Comparison of ENCODE assay signal across 8 cellular contexts in genomic region chr16:30526137-30526822, GRCh38. TPM values are rescaled to one million over a fixed set of nuclear protein-coding genes. Genes with fewer than 3 reads are reported as not detected.
DNase-seq lines count a peak whose midpoint lies in the region; ATAC-seq and TF ChIP-seq lines count a peak whose summit lies in the region.

ZNF768 (minus strand) TSS chr16:30526566; CDS start chr16:30526413, 153 bp downstream.

- peak within 1 kb of the TSS; percentile 91 to 98 (median 95) for H3K27ac Mint-ChIP-seq in brain

- peak; percentile 30 for ATAC-seq in HG02885 (IDR thresholded peaks at IDR 0.05; ENCODE audit: poor library complexity, unreplicated experiment)
- peak; percentile 1 for ATAC-seq in sciatic nerve

- no peaks in the 10 kb centered on the region for H3K36me3 Mint-ChIP-seq in brain

- peak; percentile 51 for DNase-seq in activated gamma-delta T cell (lab: John Stamatoyannopoulos, UW)
- DNase-seq in activated gamma-delta T cell treated with Interleukin-2 at 50 U/mL for 16 hours, result no peak
- peak; percentile 51 for DNase-seq in RKO (ENCODE audit: low spot score)
- peak; percentile 76 for DNase-seq in sciatic nerve (ENCODE audit: low spot score)
- DNase-seq in COR-L47 (lab: John Stamatoyannopoulos, UW), result no peak

- TF ChIP-seq CTCF in brain (conservative IDR thresholded peaks at IDR 0.05), result no peak

- intact Hi-C loops in sciatic nerve (cut with DNase I), result no loop called here

- H3K4me1 Mint-ChIP-seq in brain, result peaks cover 37% of the 10 kb centered on the region

- peak within 1 kb of the TSS; percentile 85 to 93 (median 89) for H3K4me3 Mint-ChIP-seq in brain

- H3K4me3 ChIP-seq in iPS-18c (ENCODE audit: insufficient read depth, low read depth, low read length), result peak within 1 kb of the TSS; percentile 78

- H3K9me3 Mint-ChIP-seq in brain, result peaks cover 0 to 2% (median 0%) of the 10 kb centered on the region in 5 experiments

- H3K9me3 ChIP-seq in iPS-18c (ENCODE audit: control insufficient read depth, insufficient read depth, low read length), result no peaks in the 10 kb centered on the region

- peaks cover 4% of the 10 kb centered on the region for H3K27me3 Mint-ChIP-seq in brain

RNA-seq across cellular contexts. Expression of gene ZNF768, which starts in this region (rescaled TPM):
- 64.6 TPM for polyA plus RNA-seq in brain (ENCODE audit: insufficient read depth, low read depth, low replicate concordance)
- total RNA-seq in sciatic nerve, result 30.3 TPM

Comparison
In these comparisons a context has a peak if more than half of its experiments do, and no peak if none do; other contexts are left out.
1. DNase-seq: peak in activated gamma-delta T cell (single experiment), RKO (single experiment) and sciatic nerve (single experiment); none in activated gamma-delta T cell treated with Interleukin-2 at 50 U/mL for 16 hours (single experiment) and COR-L47 (single experiment).